12 cellular contexts compared by ENCODE assay signal in genomic region chr11:20031155-20032001, GRCh38.
DNase-seq lines count a peak whose midpoint lies in the region; ATAC-seq and TF ChIP-seq lines count a peak whose summit lies in the region.
"Had no signal": no experiment of that assay in that cellular context is flagged by ENCODE, and none has a peak within 500 bp of the region (broad histone marks: within the 10 kb centered on the region; RNA-seq: fewer than 3 reads in every experiment).

No MANE protein-coding gene starts in this region.

- H3K9me3 Mint-ChIP-seq in T-cell: no peaks in the 10 kb centered on the region
- H3K9me3 Mint-ChIP-seq: CD8-positive, alpha-beta memory T cell; effector memory CD8-positive, alpha-beta T cell; natural killer cell had no signal

- CTCF ChIA-PET in T-cell (lab: Charles Lee): no interaction called here

- in situ Hi-C loops in ACHN (cut with HindIII; ENCODE audit: low pct_ligation_motif_present, low pct_unique_long_range_greater_than_20kb, low sequenced_read_pairs): no loop called here

- intact Hi-C loops in body of pancreas (cut with DNase I): no loop called here
- intact Hi-C loops in head of caudate nucleus (cut with DNase I): no loop called here

- 31 to 38% methylated on average over 6 to 7 of the region's 7 CpGs for WGBS in body of pancreas, 2 donors

- H3K4me3 ChIP-seq in body of pancreas: no peak overlapping the region
- no peak overlapping the region for H3K4me3 ChIP-seq in kidney epithelial cell (ENCODE audit: low read depth, low read length)

- H3K36me3 ChIP-seq in body of pancreas (replicated peaks in 1 of 2; ENCODE audit: insufficient read depth in 1 of 2, low read depth in 2 of 2): no peaks in the 10 kb centered on the region
- H3K36me3 ChIP-seq in kidney epithelial cell (ENCODE audit: control insufficient read depth, insufficient read depth, low read length): no peaks in the 10 kb centered on the region

- no peak for TF ChIP-seq POLR2A in body of pancreas (IDR thresholded peaks at IDR 0.05)

- ATAC-seq in body of pancreas (peak; percentile 27), T-cell (replicated peaks in 1 of 4) (no peak)
- ATAC-seq: effector memory CD8-positive, alpha-beta T cell; natural killer cell had no signal

- TF ChIP-seq CTCF in body of pancreas (IDR thresholded peaks at IDR 0.05): no peak
- no peak for TF ChIP-seq CTCF in kidney epithelial cell (IDR thresholded peaks at IDR 0.05; ENCODE audit: insufficient read depth, low read length, poor library complexity, severe bottlenecking)

- POLR2A ChIA-PET in T-cell (lab: Charles Lee): no interaction called here

- H3K36me3 Mint-ChIP-seq in T-cell: no peaks in the 10 kb centered on the region
- H3K36me3 Mint-ChIP-seq: CD8-positive, alpha-beta memory T cell; natural killer cell had no signal

- H3K27ac Mint-ChIP-seq in T-cell: no peak overlapping the region
- H3K27ac Mint-ChIP-seq: CD8-positive, alpha-beta memory T cell; effector memory CD8-positive, alpha-beta T cell; natural killer cell had no signal

- H3K27me3 ChIP-seq in body of pancreas (no peaks in the 10 kb centered on the region), kidney epithelial cell (ENCODE audit: control insufficient read depth, insufficient read depth, low read length) (no peaks in the 10 kb centered on the region)

- H3K4me1 ChIP-seq in body of pancreas: peaks cover 56% of the 10 kb centered on the region

- H3K9me3 ChIP-seq in body of pancreas: no peaks in the 10 kb centered on the region

- DNase-seq in ACHN (peak; percentile 91), HS-5 (ENCODE audit: low read depth) (peak; percentile 55), body of pancreas (no peak), kidney epithelial cell (ENCODE audit: low read depth) (peak; percentile 96), T-cell (no peak), head of caudate nucleus (no peak)
- no peak for DNase-seq in activated CD4-positive, alpha-beta T cell treated with anti-CD3 and anti-CD28 coated beads for 1 hour
- DNase-seq in activated effector memory CD4-positive, alpha-beta T cell treated with anti-CD3 and anti-CD28 coated beads, Interleukin-2, amount 50 U/mL, for 16 hours: no peak
- DNase-seq: CD8-positive, alpha-beta memory T cell; effector memory CD8-positive, alpha-beta T cell; natural killer cell; NCI-H1048 had no signal

- H3K27ac ChIP-seq in body of pancreas: peak overlapping the region; percentile 37 to 52 (median 40)

- no peak overlapping the region for H3K4me3 Mint-ChIP-seq in T-cell
- H3K4me3 Mint-ChIP-seq: CD8-positive, alpha-beta memory T cell; effector memory CD8-positive, alpha-beta T cell; natural killer cell had no signal

- peaks cover 0 to 12% of the 10 kb centered on the region in 2 donors for H3K27me3 Mint-ChIP-seq in T-cell

- no peaks in the 10 kb centered on the region for H3K4me1 Mint-ChIP-seq in T-cell
- H3K4me1 Mint-ChIP-seq: CD8-positive, alpha-beta memory T cell; natural killer cell had no signal

Comparison
In these comparisons a context has a peak if more than half of its experiments do, and no peak if none do; other contexts are left out.
1. DNase-seq: peak in ACHN (single experiment), HS-5 (single experiment) and kidney epithelial cell (single experiment); none in body of pancreas (0 of 4), activated CD4-positive, alpha-beta T cell treated with anti-CD3 and anti-CD28 coated beads for 1 hour (single experiment), T-cell (0 of 34), activated effector memory CD4-positive, alpha-beta T cell treated with anti-CD3 and anti-CD28 coated beads, Interleukin-2, amount 50 U/mL, for 16 hours (single experiment) and head of caudate nucleus (0 of 42).